ENCODE assay signal across 34 cellular contexts in genomic region chr20:54820392-54820791, GRCh38.
"Had no signal": no experiment of that assay in that cellular context is flagged by ENCODE, and none has a peak within 500 bp of the region (broad histone marks: within the 10 kb centered on the region; RNA-seq: fewer than 3 reads in every experiment).

No MANE protein-coding gene starts in this region.

- H3K27me3 ChIP-seq: MG63 had no signal

- H3K9me3 ChIP-seq: MG63 had no signal

- DNase-seq: Karpas-422, Kasumi-1, MG63, MM.1S, MV-4-11, NCI-H1048, NCI-H1092, NCI-H1092 treated with DMSO at 0.1 percent for 48 hours, NCI-H1105, NCI-H1105 treated with DMSO at 0.1 percent for 48 hours, NCI-H1417, NCI-H1417 treated with DMSO at 0.1 percent for 48 hours, NCI-H1436, NCI-H1436 treated with DMSO at 0.1 percent for 48 hours, NCI-H146, NCI-H1694, NCI-H1694 treated with DMSO at 0.1 percent for 48 hours, NCI-H187, NCI-H187 treated with DMSO at 0.1 percent for 48 hours, NCI-H1930, NCI-H2029, NCI-H2029 treated with DMSO at 0.1 percent for 48 hours, NCI-H2081, NCI-H2081 treated with DMSO at 0.1 percent for 48 hours, NCI-H2107, NCI-H2171, NCI-H2171 treated with DMSO at 0.1 percent for 48 hours, NCI-H2227 treated with DMSO at 0.1 percent for 48 hours, NCI-H226, NCI-H345, NCI-H446, NCI-H446 treated with DMSO at 0.1 percent for 48 hours, NCI-H510A, NCI-H510A treated with DMSO at 0.1 percent for 48 hours had no signal

- H3K4me3 ChIP-seq: MG63 had no signal

- H3K36me3 ChIP-seq: MG63 had no signal
